22 cellular contexts compared by ENCODE assay signal in the genomic region with DNA sequence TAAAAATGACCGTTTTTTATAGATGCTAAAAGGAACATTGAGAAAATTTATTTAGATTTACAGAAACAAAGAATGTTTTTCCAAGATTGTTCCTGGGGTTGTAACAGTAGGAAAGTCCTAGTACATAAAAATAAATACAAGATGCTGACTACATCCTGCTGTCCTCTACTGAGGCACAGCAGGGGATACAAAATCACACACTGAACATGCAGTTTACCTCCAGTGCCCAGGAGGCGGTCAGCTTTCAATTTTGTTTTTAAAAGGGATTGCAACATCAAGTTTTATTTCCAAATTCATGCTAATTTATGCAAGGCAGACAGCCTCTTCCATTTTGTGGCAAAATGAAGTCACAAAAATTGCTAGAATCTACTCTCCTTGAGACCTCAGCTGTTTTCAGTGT.
A peak's percentile ranks its signal among the peaks of the same experiment; 100 is the strongest.
DNase-seq lines count a peak whose midpoint lies in the region; ATAC-seq and TF ChIP-seq lines count a peak whose summit lies in the region.
"Had no signal": no experiment of that assay in that cellular context is flagged by ENCODE, and none has a peak within 500 bp of the region (broad histone marks: within the 10 kb centered on the region; RNA-seq: fewer than 3 reads in every experiment).

No MANE protein-coding gene starts in this region.

- H3K9me3 ChIP-seq in HEK293 (ENCODE audit: control insufficient read depth, insufficient read depth, low read depth, low read length), result no peaks in the 10 kb centered on the region
- H3K9me3 ChIP-seq: A549, Caco-2 had no signal

- H3K27ac ChIP-seq in HEK293 (ENCODE audit: extremely low read depth, low read depth, low read length), result no peak overlapping the region
- peak overlapping the region; percentile 23 for H3K27ac ChIP-seq in cingulate gyrus (ENCODE audit: low read depth, low read length)
- H3K27ac ChIP-seq: A549, HL-60, RWPE1 had no signal

- peak; percentile 2 for DNase-seq in astrocyte of the hippocampus (ENCODE audit: low read depth, low spot score)
- no peak for DNase-seq in activated naive CD4-positive, alpha-beta T cell treated with anti-CD3 and anti-CD28 coated beads, Interleukin-2, amount 50 U/mL, for 16 hours
- DNase-seq in stimulated activated effector memory CD8-positive, alpha-beta T cell treated with anti-CD3 and anti-CD28 coated beads, Interleukin-12 subunit alpha, Interleukin-12 subunit beta, amount 100 ng/mL, for 72 hours (ENCODE audit: low spot score in 2 of 2), result no peak
- no peak for DNase-seq in GM19240 (ENCODE audit: insufficient read length, low spot score)
- DNase-seq: Caco-2; CD4-positive, alpha-beta memory T cell; DMS 273 treated with DMSO at 0.1 percent for 48 hours; DMS79 treated with DMSO at 0.1 percent for 48 hours; GOT3; HCEC 1CT; NCI-H1048; NCI-H1694; NCI-H2029 treated with DMSO at 0.1 percent for 48 hours; NCI-H526 treated with DMSO at 0.1 percent for 48 hours; SHP77 had no signal

- no peak overlapping the region for H3K4me3 Mint-ChIP-seq in stimulated activated effector memory CD8-positive, alpha-beta T cell treated with anti-CD3 and anti-CD28 coated beads, Interleukin-12 subunit alpha, Interleukin-12 subunit beta, amount 100 ng/mL, for 72 hours
- H3K4me3 Mint-ChIP-seq: CD4-positive, alpha-beta memory T cell had no signal

- no peak overlapping the region for H3K4me3 ChIP-seq in HEK293 (ENCODE audit: low read depth, low read length)
- H3K4me3 ChIP-seq: A549 had no signal

- no peaks in the 10 kb centered on the region for H3K36me3 ChIP-seq in HEK293 (ENCODE audit: control insufficient read depth in 2 of 2, insufficient read depth in 1 of 2, low read length in 2 of 2)

- no peak overlapping the region for H3K27ac Mint-ChIP-seq in stimulated activated effector memory CD8-positive, alpha-beta T cell treated with anti-CD3 and anti-CD28 coated beads, Interleukin-12 subunit alpha, Interleukin-12 subunit beta, amount 100 ng/mL, for 72 hours
- H3K27ac Mint-ChIP-seq: CD4-positive, alpha-beta memory T cell had no signal

- POLR2A ChIA-PET in HEK293 (lab: Yijun Ruan, JAX), result no interaction called here

- no peak for ATAC-seq in HG03432 (IDR thresholded peaks at IDR 0.05; ENCODE audit: unreplicated experiment)
- ATAC-seq in stimulated activated effector memory CD8-positive, alpha-beta T cell treated with anti-CD3 and anti-CD28 coated beads, Interleukin-12 subunit alpha, Interleukin-12 subunit beta, amount 100 ng/mL, for 72 hours, result no peak
- ATAC-seq: A549, Panc1 had no signal

- no peaks in the 10 kb centered on the region for H3K4me1 ChIP-seq in HEK293 (ENCODE audit: control insufficient read depth, insufficient read depth, low read length)
- H3K4me1 ChIP-seq: A549, Caco-2 had no signal

- no peaks in the 10 kb centered on the region for H3K36me3 Mint-ChIP-seq in stimulated activated effector memory CD8-positive, alpha-beta T cell treated with anti-CD3 and anti-CD28 coated beads, Interleukin-12 subunit alpha, Interleukin-12 subunit beta, amount 100 ng/mL, for 72 hours
- H3K36me3 Mint-ChIP-seq: CD4-positive, alpha-beta memory T cell had no signal

- peaks cover 13% of the 10 kb centered on the region for H3K9me3 Mint-ChIP-seq in stimulated activated effector memory CD8-positive, alpha-beta T cell treated with anti-CD3 and anti-CD28 coated beads, Interleukin-12 subunit alpha, Interleukin-12 subunit beta, amount 100 ng/mL, for 72 hours

- CTCF ChIA-PET in HEK293 (lab: Yijun Ruan, JAX), result no interaction called here

- TF ChIP-seq CTCF in HEK293 (tag by site-specific recombination; IDR thresholded peaks at IDR 0.05), result no peak

- H3K4me1 Mint-ChIP-seq in stimulated activated effector memory CD8-positive, alpha-beta T cell treated with anti-CD3 and anti-CD28 coated beads, Interleukin-12 subunit alpha, Interleukin-12 subunit beta, amount 100 ng/mL, for 72 hours, result no peaks in the 10 kb centered on the region
- H3K4me1 Mint-ChIP-seq: CD4-positive, alpha-beta memory T cell had no signal

TF ChIP-seq in HEK293, 187 proteins besides CTCF, POLR2A, EP300 and RAD21:
- no peak for TF ChIP-seq KLF10 (tag by site-specific recombination; IDR thresholded peaks at IDR 0.05)
- TF ChIP-seq, protein P1, sequence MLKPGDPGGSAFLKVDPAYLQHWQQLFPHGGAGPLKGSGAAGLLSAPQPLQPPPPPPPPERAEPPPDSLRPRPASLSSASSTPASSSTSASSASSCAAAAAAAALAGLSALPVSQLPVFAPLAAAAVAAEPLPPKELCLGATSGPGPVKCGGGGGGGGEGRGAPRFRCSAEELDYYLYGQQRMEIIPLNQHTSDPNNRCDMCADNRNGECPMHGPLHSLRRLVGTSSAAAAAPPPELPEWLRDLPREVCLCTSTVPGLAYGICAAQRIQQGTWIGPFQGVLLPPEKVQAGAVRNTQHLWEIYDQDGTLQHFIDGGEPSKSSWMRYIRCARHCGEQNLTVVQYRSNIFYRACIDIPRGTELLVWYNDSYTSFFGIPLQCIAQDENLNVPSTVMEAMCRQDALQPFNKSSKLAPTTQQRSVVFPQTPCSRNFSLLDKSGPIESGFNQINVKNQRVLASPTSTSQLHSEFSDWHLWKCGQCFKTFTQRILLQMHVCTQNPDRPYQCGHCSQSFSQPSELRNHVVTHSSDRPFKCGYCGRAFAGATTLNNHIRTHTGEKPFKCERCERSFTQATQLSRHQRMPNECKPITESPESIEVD (tag by site-specific recombination; IDR thresholded peaks at IDR 0.05), result no peak
- TF ChIP-seq ZNF335 (tag by site-specific recombination; conservative IDR thresholded peaks at IDR 0.05), result no peak
- peak; percentile 47 for TF ChIP-seq ZIC2 (tag by site-specific recombination; IDR thresholded peaks at IDR 0.05)
- no peak for TF ChIP-seq ZNF501 (tag by site-specific recombination; IDR thresholded peaks at IDR 0.05)
